7 cellular contexts compared by ENCODE assay signal in the genomic region with DNA sequence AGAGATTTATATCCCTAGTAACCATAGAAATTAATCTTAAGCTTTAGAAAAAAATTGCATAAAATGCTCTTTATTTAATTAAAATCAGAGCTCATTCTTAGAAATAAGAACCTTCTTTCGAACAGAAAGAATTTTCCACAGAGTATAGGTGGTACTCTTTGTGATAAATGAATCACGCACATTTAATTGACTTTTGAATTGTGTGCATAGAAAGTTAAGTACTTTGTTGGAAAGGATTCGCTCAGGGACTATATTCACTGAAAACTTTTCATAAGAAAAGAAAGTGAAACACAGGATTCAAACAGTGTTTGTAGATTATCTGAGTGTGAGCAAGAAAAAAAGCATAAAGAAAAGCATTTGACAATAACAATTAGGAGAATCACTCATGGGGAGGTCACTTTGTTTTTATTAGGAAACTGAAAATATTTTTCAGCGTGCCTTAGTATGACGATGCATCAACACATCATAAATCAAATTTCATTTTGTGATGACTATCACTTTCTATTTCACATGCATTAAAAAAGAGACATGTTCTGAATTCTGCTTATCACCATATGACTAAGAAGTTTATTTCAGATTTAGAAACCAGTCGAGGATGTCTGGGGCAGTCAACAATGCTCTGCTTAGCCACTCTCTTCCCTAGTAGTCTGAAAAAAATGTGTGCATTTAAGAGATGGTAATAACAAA. TPM values are rescaled to one million over a fixed set of nuclear protein-coding genes. Genes with fewer than 3 reads are reported as not detected.
DNase-seq lines count a peak whose midpoint lies in the region; ATAC-seq and FAIRE-seq lines count a peak whose summit lies in the region.

No MANE protein-coding gene starts in this region.

- WGBS in small intestine, 3 donors = 36 to 41% (median 36%) methylated on average over 6 of the region's 6 CpGs

- H3K4me1 Mint-ChIP-seq in T-helper 2 cell treated with Interferon-gamma antibody and Interleukin-4, amounts not matched to agents 5 μg/mL and 100 μg/mL, for 36 hours (ENCODE audit: low read depth) = peaks cover 6% of the 10 kb centered on the region

- H3K4me1 ChIP-seq in small intestine (ENCODE audit: control insufficient read depth in 2 of 2, insufficient read depth in 1 of 2, low read depth in 1 of 2, low read length in 1 of 2) = peaks cover 0 to 2% of the 10 kb centered on the region in 2 donors

- H3K27me3 ChIP-seq in small intestine (ENCODE audit: control insufficient read depth in 2 of 2, insufficient read depth in 2 of 2, low read length in 2 of 2) = no peaks in the 10 kb centered on the region

- H3K27me3 Mint-ChIP-seq in T-helper 2 cell treated with Interferon-gamma antibody and Interleukin-4, amounts not matched to agents 5 μg/mL and 100 μg/mL, for 36 hours (ENCODE audit: low read depth) = no peaks in the 10 kb centered on the region

- peaks cover 0 to 2% of the 10 kb centered on the region in 2 donors for H3K36me3 ChIP-seq in small intestine (ENCODE audit: control insufficient read depth in 2 of 2, insufficient read depth in 2 of 2, low read length in 2 of 2)

- no peaks in the 10 kb centered on the region for H3K9me3 ChIP-seq in small intestine (ENCODE audit: control insufficient read depth, low read depth)

- intact Hi-C loops in left ventricle myocardium superior (cut with micrococcal nuclease) = no loop called here

- no peak overlapping the region for H3K27ac Mint-ChIP-seq in T-helper 2 cell treated with Interferon-gamma antibody and Interleukin-4, amounts not matched to agents 5 μg/mL and 100 μg/mL, for 36 hours

- no peak overlapping the region for H3K4me3 ChIP-seq in small intestine (ENCODE audit: low read depth in 1 of 2, low read length in 2 of 2)

- H3K36me3 Mint-ChIP-seq in T-helper 2 cell treated with Interferon-gamma antibody and Interleukin-4, amounts not matched to agents 5 μg/mL and 100 μg/mL, for 36 hours (ENCODE audit: low read depth) = no peaks in the 10 kb centered on the region

- H3K4me3 Mint-ChIP-seq in T-helper 2 cell treated with Interferon-gamma antibody and Interleukin-4, amounts not matched to agents 5 μg/mL and 100 μg/mL, for 36 hours = peak overlapping the region; percentile 51

- H3K27ac ChIP-seq in small intestine (ENCODE audit: low read depth in 1 of 2, low read length in 1 of 2) = no peak overlapping the region

- DNase-seq in T-helper 2 cell treated with Interferon-gamma antibody and Interleukin-4, amounts not matched to agents 5 μg/mL and 100 μg/mL, for 36 hours (ENCODE audit: low spot score) = no peak
- DNase-seq in small intestine (peak; percentile 20), left ventricle myocardium superior (no peak)

- ATAC-seq in GM18907 (IDR thresholded peaks at IDR 0.05; ENCODE audit: unreplicated experiment) (peak; percentile 63), HG02870 (IDR thresholded peaks at IDR 0.05; ENCODE audit: unreplicated experiment) (peak; percentile 84), left ventricle myocardium superior (no peak), esophagus mucosa (no peak), GM19324 (IDR thresholded peaks at IDR 0.05; ENCODE audit: low FRiP score, unreplicated experiment) (no peak)

- no peak for FAIRE-seq in small intestine (lab: Jason Lieb, UNC)

- no peaks in the 10 kb centered on the region for H3K9me3 Mint-ChIP-seq in T-helper 2 cell treated with Interferon-gamma antibody and Interleukin-4, amounts not matched to agents 5 μg/mL and 100 μg/mL, for 36 hours

RNA-seq across cellular contexts. Expression of a gene that starts 49.5 kb away (rescaled TPM):
- 10 to 100 TPM; 24.2 to 55.0 (median 38.1) TPM for polyA plus RNA-seq in small intestine
- total RNA-seq in left ventricle myocardium superior (18.2 TPM), esophagus mucosa (13.6 TPM)

Comparison
In these comparisons a context has a peak if more than half of its experiments do, and no peak if none do; other contexts are left out.
1. ATAC-seq: peak in GM18907 (single experiment) and HG02870 (single experiment); none in left ventricle myocardium superior (single experiment), esophagus mucosa (single experiment) and GM19324 (single experiment).